In genomic region chr14:50041980-50042379, GRCh38 we compare ENCODE assay signal across 16 cellular contexts.
DNase-seq lines count a peak whose midpoint lies in the region; ATAC-seq, FAIRE-seq and TF ChIP-seq lines count a peak whose summit lies in the region.
"Had no signal": no experiment of that assay in that cellular context is flagged by ENCODE, and none has a peak within 500 bp of the region (broad histone marks: within the 10 kb centered on the region; RNA-seq: fewer than 3 reads in every experiment).

No MANE protein-coding gene starts in this region.

- H3K4me1 ChIP-seq in HepG2 (ENCODE audit: insufficient read depth, low read length) (peaks cover 72% of the 10 kb centered on the region), right lobe of liver (peaks cover 0 to 31% (median 19%) of the 10 kb centered on the region in 4 donors), Panc1 (ENCODE audit: control insufficient read depth, insufficient read depth, low read length) (peaks cover 20% of the 10 kb centered on the region), K562 (replicated peaks in 1 of 2; ENCODE audit: control insufficient read depth in 2 of 2, insufficient read depth in 2 of 2, low read length in 2 of 2) (peaks cover 9 to 40% of the 10 kb centered on the region in 2 experiments)

- H3K27me3 ChIP-seq in HepG2 (ENCODE audit: control insufficient read depth in 1 of 2, insufficient read depth in 2 of 2, low read length in 2 of 2) (no peaks in the 10 kb centered on the region), right lobe of liver (no peaks in the 10 kb centered on the region), Panc1 (ENCODE audit: control insufficient read depth, insufficient read depth, low read length) (no peaks in the 10 kb centered on the region), K562 (ENCODE audit: control insufficient read depth in 2 of 2, insufficient read depth in 2 of 2, low read length in 2 of 2) (no peaks in the 10 kb centered on the region)

- H3K9me3 ChIP-seq in HepG2 (ENCODE audit: low read length), result no peaks in the 10 kb centered on the region
- no peaks in the 10 kb centered on the region for H3K9me3 ChIP-seq in right lobe of liver
- no peaks in the 10 kb centered on the region for H3K9me3 ChIP-seq in Panc1 (ENCODE audit: control insufficient read depth, insufficient read depth, low read depth, low read length)
- 0 out of 2 replicates have a peak, but pooled peaks cover 2% of the 10 kb centered on the region for H3K9me3 ChIP-seq in K562 (replicated peaks; ENCODE audit: control insufficient read depth, insufficient read depth, low read depth, low read length)

- no TSS peak for BruUV-seq in HepG2 (replicated peaks; lab: Mats Ljungman, UMichigan)
- no TSS peak for BruUV-seq in Panc1 (replicated peaks; lab: Mats Ljungman, UMichigan)
- no TSS peak for BruUV-seq in K562 (replicated peaks; lab: Mats Ljungman, UMichigan)

- no peak for FAIRE-seq in HepG2 (lab: Jason Lieb, UNC)
- no peak for FAIRE-seq in K562 (lab: Jason Lieb, UNC)
- FAIRE-seq: H1 had no signal

- H3K4me2 ChIP-seq in HepG2 (ENCODE audit: low read depth, low read length) (no peak overlapping the region), K562 (ENCODE audit: insufficient read depth, low read length) (no peak overlapping the region)
- H3K4me2 ChIP-seq: KMS-11 had no signal

- TF ChIP-seq CTCF in HepG2 (CRISPR knock-in tag; IDR thresholded peaks at IDR 0.05) (no peak), right lobe of liver (IDR thresholded peaks at IDR 0.05) (no peak), Panc1 (IDR thresholded peaks at IDR 0.05) (no peak), K562 (IDR thresholded peaks at IDR 0.05 in 2 of 3, conservative IDR thresholded peaks at IDR 0.05 in 1 of 3; ENCODE audit: insufficient read depth in 2 of 3, low read depth in 1 of 3, low read length in 3 of 3) (no peak)

- CTCF ChIA-PET in HepG2 (lab: Yijun Ruan, JAX; ENCODE audit: low intra/inter-chr PET ratio, low total read pairs), result no interaction called here
- CTCF ChIA-PET in Panc1 (lab: Charles Lee), result no interaction called here
- CTCF ChIA-PET in K562 (lab: Yijun Ruan, JAX; ENCODE audit: low intra/inter-chr PET ratio), result no interaction called here

- TF ChIP-seq EP300 in HepG2 (IDR thresholded peaks at IDR 0.05; ENCODE audit: low read depth in 2 of 2, low read length in 2 of 2) (no peak), HepG2 (CRISPR knock-in tag; IDR thresholded peaks at IDR 0.05; ENCODE audit: borderline replicate concordance) (no peak), K562 (IDR thresholded peaks at IDR 0.05; ENCODE audit: low read length) (no peak)

- H4K20me1 ChIP-seq in HepG2 (ENCODE audit: insufficient read depth, low read length) (no peaks in the 10 kb centered on the region), K562 (replicated peaks; ENCODE audit: control insufficient read depth, insufficient read depth, low read length) (no peaks in the 10 kb centered on the region)

- H3K27ac ChIP-seq in HepG2 (ENCODE audit: extremely low read length, insufficient read depth, low read length) (no peak overlapping the region), right lobe of liver (no peak overlapping the region), Panc1 (ENCODE audit: low read length) (peak overlapping the region; percentile 25; the same call in 1 of the 2 replicates), K562 (ENCODE audit: extremely low read depth, low read depth, low read length) (no peak overlapping the region)
- H3K27ac ChIP-seq: HL-60, KMS-11 had no signal

- intact Hi-C loops in HepG2 (cut with micrococcal nuclease; ENCODE audit: unreplicated experiment), result loop anchor here (10.0 kb wide), 1 partner anchor 63 kb away; no protein-coding TSS in a partner anchor
- intact Hi-C loops in right lobe of liver (cut with DNase I), result no loop called here
- intact Hi-C loops in Panc1 (cut with micrococcal nuclease; ENCODE audit: unreplicated experiment), result no loop called here
- intact Hi-C loops in K562 (cut with micrococcal nuclease), result no loop called here

- WGBS in HepG2 (ENCODE audit: low lambda C conversion rate), result 100% methylated on average over 3 of the region's 3 CpGs
- 80% methylated on average over 1 of the region's 3 CpGs for WGBS in right lobe of liver (ENCODE audit: insufficient coverage, low coverage, low lambda C conversion rate, missing lambda C conversion rate)
- WGBS in K562 (ENCODE audit: insufficient coverage, low coverage, missing lambda C conversion rate), result 79% methylated on average over 3 of the region's 3 CpGs

- H3K9me1 ChIP-seq in K562 (ENCODE audit: control insufficient read depth, insufficient read depth, low read length), result no peaks in the 10 kb centered on the region

- in situ Hi-C loops in HepG2 (cut with HindIII; ENCODE audit: extremely low pct_ligation_motif_present, low pct_unique_long_range_greater_than_20kb), result no loop called here
- in situ Hi-C loops in Panc1 (cut with HindIII; ENCODE audit: low pct_unique_long_range_greater_than_20kb, low sequenced_read_pairs), result no loop called here
- in situ Hi-C loops in K562 (cut with MboI), result no loop called here

- DNase-seq in HepG2 (ENCODE audit: low spot score), result no peak
- no peak for DNase-seq in right lobe of liver
- DNase-seq in Panc1 (ENCODE audit: low read depth, low spot score), result no peak
- no peak for DNase-seq in K562 (ENCODE audit: extremely low read depth in 1 of 4, low spot score in 3 of 4)
- DNase-seq in T1000 (lab: John Stamatoyannopoulos, UW), result no peak
- no peak for DNase-seq in NCI-H187 treated with DMSO at 0.1 percent for 48 hours (lab: John Stamatoyannopoulos, UW)
- DNase-seq: ACHN, DMS 273 treated with DMSO at 0.1 percent for 48 hours, NCI-H1092 treated with DMSO at 0.1 percent for 48 hours, NCI-H1694, NCI-H446 had no signal

- H3K4me3 ChIP-seq in HepG2 (replicated peaks in 1 of 3; ENCODE audit: insufficient read depth in 1 of 3, low read depth in 2 of 3, low read length in 3 of 3), result no peak overlapping the region
- H3K4me3 ChIP-seq in right lobe of liver, result no peak overlapping the region
- H3K4me3 ChIP-seq in Panc1 (ENCODE audit: low read depth in 2 of 2, low read length in 2 of 2), result no peak overlapping the region
- no peak overlapping the region for H3K4me3 ChIP-seq in K562

- POLR2A ChIA-PET in HepG2 (lab: Yijun Ruan, JAX), result no interaction called here
- POLR2A ChIA-PET in Panc1 (lab: Charles Lee), result no interaction called here
- POLR2A ChIA-PET in K562 (lab: Yijun Ruan, JAX), result no interaction called here

- H3K36me3 ChIP-seq in HepG2 (replicated peaks in 1 of 2; ENCODE audit: control insufficient read depth in 1 of 2, insufficient read depth in 2 of 2, low read length in 2 of 2) (no peaks in the 10 kb centered on the region; a peak in 1 of 5 replicates), right lobe of liver (no peaks in the 10 kb centered on the region), Panc1 (ENCODE audit: control insufficient read depth, insufficient read depth, low read length) (no peaks in the 10 kb centered on the region), K562 (ENCODE audit: control insufficient read depth, insufficient read depth, low read length) (no peaks in the 10 kb centered on the region)

- TF ChIP-seq POLR2A in HepG2 (IDR thresholded peaks at IDR 0.05; ENCODE audit: insufficient read depth in 1 of 2, low read depth in 2 of 2, low read length in 2 of 2) (no peak), right lobe of liver (IDR thresholded peaks at IDR 0.05) (no peak), K562 (conservative IDR thresholded peaks at IDR 0.05) (no peak)

- H3K79me2 ChIP-seq in HepG2 (ENCODE audit: insufficient read depth, low read length), result no peaks in the 10 kb centered on the region
- no peaks in the 10 kb centered on the region for H3K79me2 ChIP-seq in K562 (ENCODE audit: control insufficient read depth, insufficient read depth, low read length)

- ATAC-seq in HepG2, result no peak
- no peak for ATAC-seq in right lobe of liver
- no peak for ATAC-seq in Panc1
- no peak for ATAC-seq in K562
- no peak for ATAC-seq in HG02763 (IDR thresholded peaks at IDR 0.05; ENCODE audit: unreplicated experiment)
- ATAC-seq: Right ventricle myocardium inferior had no signal

- H2AFZ ChIP-seq in HepG2 (ENCODE audit: low read length) (no peak overlapping the region), K562 (ENCODE audit: low read depth, low read length) (no peak overlapping the region)

- H3K9ac ChIP-seq in HepG2 (ENCODE audit: insufficient read depth, low read depth, low read length), result no peak overlapping the region
- no peak overlapping the region for H3K9ac ChIP-seq in K562 (ENCODE audit: insufficient read depth in 1 of 2, low read depth in 2 of 2, low read length in 2 of 2)
- H3K9ac ChIP-seq: KMS-11 had no signal

- TF ChIP-seq RAD21 in HepG2 (CRISPR knock-in tag; IDR thresholded peaks at IDR 0.05) (no peak), K562 (CRISPR knock-in tag; conservative IDR thresholded peaks at IDR 0.05 in 1 of 2, IDR thresholded peaks at IDR 0.05 in 1 of 2) (no peak)

TF ChIP-seq in HepG2, 621 proteins besides CTCF, POLR2A, EP300 and RAD21 (continues in another document):
- no peak for TF ChIP-seq GMEB2 (CRISPR knock-in tag; IDR thresholded peaks at IDR 0.05; ENCODE audit: low read depth)
- TF ChIP-seq THAP11 (CRISPR knock-in tag; IDR thresholded peaks at IDR 0.05), result peak; percentile 56; the same call in 1 of the 2 replicates
- TF ChIP-seq ZFP62 (CRISPR knock-in tag; IDR thresholded peaks at IDR 0.05), result no peak

TF ChIP-seq in K562, 482 proteins besides CTCF, POLR2A, EP300 and RAD21 (continues in another document):
- no peak for TF ChIP-seq TBP (optimal IDR thresholded peaks at IDR 0.05; ENCODE audit: low read depth, low read length)
- no peak for TF ChIP-seq ZBTB49 (CRISPR knock-in tag; IDR thresholded peaks at IDR 0.05; ENCODE audit: borderline replicate concordance)
- TF ChIP-seq ARNT (IDR thresholded peaks at IDR 0.05), result no peak

Comparison
In these comparisons a context has a peak if more than half of its experiments do, and no peak if none do; other contexts are left out.
1. Of the 241 proteins assayed by ChIP-seq in both HepG2 and K562: peak only in HepG2: none; only in K562: TFE3; in both: none; in neither: 240.